Comparison of ENCODE assay signal across 15 cellular contexts in genomic region chr1:221693087-221693486, GRCh38. TPM values are rescaled to one million over a fixed set of nuclear protein-coding genes. Genes with fewer than 3 reads are reported as not detected.
DNase-seq lines count a peak whose midpoint lies in the region; ATAC-seq, FAIRE-seq and TF ChIP-seq lines count a peak whose summit lies in the region.
"Had no signal": no experiment of that assay in that cellular context is flagged by ENCODE, and none has a peak within 500 bp of the region (broad histone marks: within the 10 kb centered on the region; RNA-seq: fewer than 3 reads in every experiment).

No MANE protein-coding gene starts in this region.

- TF ChIP-seq RAD21 in H1 (IDR thresholded peaks at IDR 0.05 in 1 of 2, conservative IDR thresholded peaks at IDR 0.05 in 1 of 2; ENCODE audit: low read depth in 2 of 2, low read length in 2 of 2), result peak; percentile 17 to 34; a peak in 3 of 4 replicates

- H3K23ac ChIP-seq in H1 (ENCODE audit: insufficient read length), result no peak overlapping the region

- H2BK120ac ChIP-seq in H1 (replicated peaks; ENCODE audit: low read depth, low read length), result no peak overlapping the region

- H3K27ac Mint-ChIP-seq in activated T-cell treated with anti-CD3 and anti-CD28 coated beads, Interleukin-2, amount 50 U/mL, for 72 hours, result peak overlapping the region; percentile 55
- H3K27ac Mint-ChIP-seq: activated CD4-positive, alpha-beta T cell treated with anti-CD3 and anti-CD28 coated beads for 36 hours; activated naive CD8-positive, alpha-beta T cell treated with anti-CD3 and anti-CD28 coated beads for 36 hours had no signal

- peaks cover 5% of the 10 kb centered on the region for H3K4me1 Mint-ChIP-seq in activated T-cell treated with anti-CD3 and anti-CD28 coated beads, Interleukin-2, amount 50 U/mL, for 72 hours (ENCODE audit: low read depth)

- no peak overlapping the region for H4K5ac ChIP-seq in H1 (ENCODE audit: insufficient read length, low read depth, low read length)

- TF ChIP-seq POLR2A in H1 (IDR thresholded peaks at IDR 0.05; ENCODE audit: control extremely low read depth in 1 of 2, low read depth in 2 of 2, low read length in 2 of 2) (no peak), GM18505 (IDR thresholded peaks at IDR 0.05; ENCODE audit: borderline replicate concordance, extremely low read depth, insufficient read depth, insufficient read length) (no peak)

- H3K9me3 Mint-ChIP-seq in activated T-cell treated with anti-CD3 and anti-CD28 coated beads, Interleukin-2, amount 50 U/mL, for 72 hours, result no peaks in the 10 kb centered on the region

- no peaks in the 10 kb centered on the region for H3K79me1 ChIP-seq in H1 (ENCODE audit: low read depth, low read length)

- CTCF ChIA-PET in H1 (lab: Charles Lee; ENCODE audit: partially characterized antibody), result interaction anchor here (0.6 to 1.4 kb wide), 7 partner anchors 9 to 333 kb away, joined by 3 to 5 read pairs (median 3); no protein-coding TSS in a partner anchor

- WGBS in H1 (ENCODE audit: extremely low coverage in 1 of 2, insufficient coverage in 1 of 2, insufficient read length in 1 of 2, insufficient replicate concordance in 2 of 2, low coverage in 1 of 2, low lambda C conversion rate in 2 of 2, missing lambda C conversion rate in 1 of 2), 2 experiments, result 70% methylated on average over 2 of the region's 2 CpGs; no CpG with 5 or more reads in 1 of the 2 experiments

- no peaks in the 10 kb centered on the region for H3K23me2 ChIP-seq in H1 (ENCODE audit: low read depth, low read length)

- no peak overlapping the region for H3K4me3 Mint-ChIP-seq in activated T-cell treated with anti-CD3 and anti-CD28 coated beads, Interleukin-2, amount 50 U/mL, for 72 hours
- H3K4me3 Mint-ChIP-seq: activated CD4-positive, alpha-beta T cell treated with anti-CD3 and anti-CD28 coated beads for 36 hours; activated naive CD8-positive, alpha-beta T cell treated with anti-CD3 and anti-CD28 coated beads for 36 hours had no signal

- H2BK15ac ChIP-seq in H1 (ENCODE audit: low read length), result no peak overlapping the region

- peaks cover 16% of the 10 kb centered on the region for H3K4me1 ChIP-seq in KMS-11 (ENCODE audit: low read depth, poor library complexity, severe bottlenecking)
- H3K4me1 ChIP-seq in H1 (replicated peaks in 1 of 4; ENCODE audit: control insufficient read depth in 3 of 4, insufficient read depth in 4 of 4, low read length in 3 of 4), result no peaks in the 10 kb centered on the region
- H3K4me1 ChIP-seq: testis had no signal

- H3K36me3 Mint-ChIP-seq in activated T-cell treated with anti-CD3 and anti-CD28 coated beads, Interleukin-2, amount 50 U/mL, for 72 hours (ENCODE audit: insufficient read depth in 2 of 2), result peaks cover 0 to 1% of the 10 kb centered on the region in 2 donors

- H4K20me1 ChIP-seq in KMS-11 (ENCODE audit: insufficient read depth), result no peaks in the 10 kb centered on the region
- no peaks in the 10 kb centered on the region for H4K20me1 ChIP-seq in H1 (replicated peaks in 1 of 2; ENCODE audit: control insufficient read depth in 1 of 2, insufficient read depth in 2 of 2, low read length in 2 of 2)

- H3K4me3 ChIP-seq in KMS-11 (IDR thresholded peaks at IDR 0.05; ENCODE audit: insufficient read depth, low read depth, low read length) (no peak overlapping the region), H1 (ENCODE audit: extremely low read depth in 1 of 4, insufficient read depth in 2 of 4, low read depth in 3 of 4, low read length in 4 of 4) (no peak overlapping the region)
- H3K4me3 ChIP-seq: testis had no signal

- H3K14ac ChIP-seq in H1 (ENCODE audit: insufficient read length), result no peak overlapping the region

- H3K18ac ChIP-seq in H1 (ENCODE audit: extremely low read depth, low read length), result no peak overlapping the region

- no peak for FAIRE-seq in H1 (lab: Jason Lieb, UNC)
- FAIRE-seq: bronchial epithelial cell had no signal

- TF ChIP-seq CTCF in KMS-11 (conservative IDR thresholded peaks at IDR 0.05; ENCODE audit: low read depth, low read length) (peak; percentile 52), H1 (IDR thresholded peaks at IDR 0.05; ENCODE audit: control extremely low read depth in 1 of 3, insufficient read depth in 1 of 3, low read depth in 1 of 3, low read length in 3 of 3) (peak in 2 of 3 experiments; percentile 26 to 38; a peak in 2 of 4 replicates)

- no peaks in the 10 kb centered on the region for H3K9me3 ChIP-seq in H1 (ENCODE audit: insufficient read depth in 2 of 2, low read depth in 1 of 2, low read length in 1 of 2)
- H3K9me3 ChIP-seq: testis had no signal

- H2BK20ac ChIP-seq in H1 (ENCODE audit: low read length), result no peak overlapping the region

- no peak for DNase-seq in activated T-cell treated with anti-CD3 and anti-CD28 coated beads, Interleukin-2, amount 50 U/mL, for 72 hours
- DNase-seq in activated T-cell treated with anti-CD3 and anti-CD28 coated beads, Interleukin-2, amount 50 U/mL, for 1 hour, result no peak
- DNase-seq in H1 (ENCODE audit: low read depth in 1 of 2, low spot score in 2 of 2), result no peak
- DNase-seq in stimulated activated CD4-positive, alpha-beta T cell treated with anti-CD3 and anti-CD28 coated beads, Interleukin-4, amount 100 ng/mL, for 1 hour, result no peak
- no peak for DNase-seq in stimulated activated CD8-positive, alpha-beta memory T cell treated with anti-CD3 and anti-CD28 coated beads, Interleukin-4, amount 100 ng/mL, for 48 hours
- DNase-seq in effector CD8-positive, alpha-beta T cell (lab: John Stamatoyannopoulos, UW), result no peak
- DNase-seq: activated CD4-positive, alpha-beta T cell treated with anti-CD3 and anti-CD28 coated beads for 36 hours; activated naive CD8-positive, alpha-beta T cell treated with anti-CD3 and anti-CD28 coated beads for 36 hours; NCI-H2029 treated with DMSO at 0.1 percent for 48 hours; NCI-H524 treated with DMSO at 0.1 percent for 48 hours; retina; testis had no signal

- H3K36me3 ChIP-seq in KMS-11 (ENCODE audit: insufficient read depth) (no peaks in the 10 kb centered on the region), H1 (ENCODE audit: control insufficient read depth in 2 of 4, insufficient read depth in 4 of 4, low read length in 3 of 4) (peaks cover 0 to 2% (median 0%) of the 10 kb centered on the region in 4 experiments; a peak in 1 of 8 replicates)

- H3K4ac ChIP-seq in H1 (replicated peaks; ENCODE audit: insufficient read length, low read depth, low read length), result no peak overlapping the region

- H3K27me3 Mint-ChIP-seq in activated T-cell treated with anti-CD3 and anti-CD28 coated beads, Interleukin-2, amount 50 U/mL, for 72 hours (ENCODE audit: low read depth), result no peaks in the 10 kb centered on the region
- H3K27me3 Mint-ChIP-seq: activated CD4-positive, alpha-beta T cell treated with anti-CD3 and anti-CD28 coated beads for 36 hours; activated naive CD8-positive, alpha-beta T cell treated with anti-CD3 and anti-CD28 coated beads for 36 hours had no signal

- H4K91ac ChIP-seq in H1 (replicated peaks; ENCODE audit: insufficient read length, low read length), result no peak overlapping the region

- ATAC-seq in activated T-cell treated with anti-CD3 and anti-CD28 coated beads, Interleukin-2, amount 50 U/mL, for 72 hours (replicated peaks in 1 of 2), result no peak
- ATAC-seq in GM18505 (IDR thresholded peaks at IDR 0.05; ENCODE audit: unreplicated experiment), result no peak

- H3K4me2 ChIP-seq in KMS-11 (no peak overlapping the region), H1 (ENCODE audit: insufficient read depth in 1 of 2, low read depth in 2 of 2, low read length in 2 of 2) (no peak overlapping the region)

- no peak overlapping the region for H3K27ac ChIP-seq in KMS-11
- no peak overlapping the region for H3K27ac ChIP-seq in H1 (ENCODE audit: low read depth, low read length)
- H3K27ac ChIP-seq: testis had no signal

- H3K56ac ChIP-seq in H1 (replicated peaks; ENCODE audit: insufficient read length, low read depth, low read length), result no peak overlapping the region

- H2AK5ac ChIP-seq in H1 (ENCODE audit: low read depth, low read length), result no peak overlapping the region

- no peak overlapping the region for H2BK12ac ChIP-seq in H1 (ENCODE audit: low read depth, low read length)

- H4K8ac ChIP-seq in H1 (ENCODE audit: extremely low read depth, insufficient read depth, low read length), result no peak overlapping the region

- H3K79me2 ChIP-seq in KMS-11 (ENCODE audit: insufficient read depth, low read depth), result no peaks in the 10 kb centered on the region
- no peaks in the 10 kb centered on the region for H3K79me2 ChIP-seq in H1 (ENCODE audit: control insufficient read depth in 1 of 2, insufficient read depth in 2 of 2, low read length in 2 of 2)

- TF ChIP-seq EP300 in H1 (IDR thresholded peaks at IDR 0.05; ENCODE audit: borderline replicate concordance in 1 of 2, low read depth in 2 of 2, low read length in 2 of 2), result no peak

- H3K9ac ChIP-seq in KMS-11 (no peak overlapping the region), H1 (replicated peaks in 1 of 4; ENCODE audit: extremely low read depth in 1 of 4, low read depth in 3 of 4, low read length in 3 of 4) (no peak overlapping the region)

- POLR2A ChIA-PET in H1 (lab: Charles Lee; ENCODE audit: partially characterized antibody), result no interaction called here

- no peak overlapping the region for H2BK5ac ChIP-seq in H1 (ENCODE audit: low read depth, low read length)

- H3K27me3 ChIP-seq in KMS-11 (ENCODE audit: insufficient read depth, low read depth), result no peaks in the 10 kb centered on the region
- no peaks in the 10 kb centered on the region for H3K27me3 ChIP-seq in H1 (replicated peaks in 1 of 4; ENCODE audit: control insufficient read depth in 3 of 4, extremely low read depth in 1 of 4, insufficient read depth in 3 of 4, low read length in 3 of 4)
- H3K27me3 ChIP-seq: testis had no signal

- H2AFZ ChIP-seq in KMS-11 (ENCODE audit: low read depth) (no peak overlapping the region), H1 (ENCODE audit: low read length) (no peak overlapping the region)

TF ChIP-seq in H1, 55 proteins besides CTCF, POLR2A, EP300 and RAD21 (continues in another document):
- TF ChIP-seq TEAD4 (IDR thresholded peaks at IDR 0.05; ENCODE audit: low read depth, low read length) (no peak), CTBP2 (IDR thresholded peaks at IDR 0.05; ENCODE audit: borderline replicate concordance, insufficient read depth, insufficient read length, low read length) (no peak), TAF7 (optimal IDR thresholded peaks at IDR 0.05; ENCODE audit: borderline replicate concordance, low read depth, low read length) (no peak), RFX5 (IDR thresholded peaks at IDR 0.05; ENCODE audit: borderline replicate concordance, low read depth, low read length) (no peak), SIRT6 (IDR thresholded peaks at IDR 0.05; ENCODE audit: low read length) (no peak)

RNA-seq across cellular contexts. Expression of gene DUSP10, which starts 48.8 kb away (rescaled TPM):
- 10 to 100 TPM; 14.3 TPM for total RNA-seq in activated T-cell treated with anti-CD3 and anti-CD28 coated beads, Interleukin-2, amount 50 U/mL, for 72 hours
- total RNA-seq in H1 (2021; fragmentation: NEBNext Ultra II Directional; extraction: Animal tissue kit (Norgen Biotek cat#: 25700)), result 1.2 and 1.5 TPM in 2 replicates
- polyA plus RNA-seq in H1 (2011; rRNA removed), result 1.2 and 1.6 TPM in 2 replicates
- polyA plus RNA-seq in H1 (2011; cell fraction: cytosol; rRNA removed), result 1.6 TPM
- polyA plus RNA-seq in H1 (2011; cell fraction: nucleus; rRNA removed), result 2.2 TPM
- 0.59 to 1.1 TPM (median 0.71 TPM) in 4 replicates for polyA plus RNA-seq in H1 (2012, experiment 1 of 2)
- polyA plus RNA-seq in H1 (2012, experiment 2 of 2), result 0.25 TPM
- polyA plus RNA-seq in H1 (2013, experiment 1 of 2), result 0.75 TPM
- polyA plus RNA-seq in H1 (2013, experiment 2 of 2), result 0.92 TPM
- polyA minus RNA-seq in H1 (2011; rRNA and poly(A)+ RNA removed), result 2.4 and 3.1 TPM in 2 replicates
- polyA minus RNA-seq in H1 (2011; cell fraction: cytosol; rRNA and poly(A)+ RNA removed), result 1.5 TPM
- 4.6 TPM for polyA minus RNA-seq in H1 (2011; cell fraction: nucleus; rRNA and poly(A)+ RNA removed)
